10 cellular contexts compared by ENCODE assay signal in the genomic region with DNA sequence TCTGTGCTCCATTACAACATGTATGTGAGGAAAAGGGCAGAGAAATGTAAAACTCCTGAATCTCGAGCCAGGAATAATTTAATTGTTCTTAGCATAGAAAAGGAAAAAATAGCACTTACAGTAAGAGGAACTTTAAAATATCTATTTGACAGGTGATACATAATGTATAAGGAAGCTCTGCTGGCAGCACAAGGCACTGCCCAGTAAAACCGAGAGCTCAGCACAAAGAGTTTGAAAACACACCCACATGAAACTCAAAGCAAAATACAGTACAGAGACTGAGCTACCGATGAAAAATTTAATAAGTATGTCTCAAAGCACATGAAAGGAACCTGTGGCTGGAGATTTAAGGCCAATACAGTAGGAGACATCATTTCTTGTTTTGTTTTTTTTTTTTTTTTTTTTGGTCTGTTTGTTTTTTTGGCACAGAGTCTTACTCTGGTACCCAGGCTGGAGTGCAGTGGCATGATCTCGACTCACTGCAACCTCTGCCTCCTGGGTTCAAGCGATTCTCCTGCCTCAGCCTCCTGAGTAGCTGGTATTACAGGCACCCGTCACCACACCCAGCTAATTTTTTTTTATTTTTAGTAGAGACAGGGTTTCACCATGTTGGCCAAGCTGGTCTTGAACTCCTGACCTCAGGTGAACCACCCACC. TPM values are rescaled to one million over a fixed set of nuclear protein-coding genes. Genes with fewer than 3 reads are reported as not detected.
DNase-seq lines count a peak whose midpoint lies in the region; ATAC-seq and TF ChIP-seq lines count a peak whose summit lies in the region.
"Had no signal": no experiment of that assay in that cellular context is flagged by ENCODE, and none has a peak within 500 bp of the region (broad histone marks: within the 10 kb centered on the region; RNA-seq: fewer than 3 reads in every experiment).

No MANE protein-coding gene starts in this region.

- H3K4me3 ChIP-seq in HEK293 (ENCODE audit: low read depth, low read length) (no peak overlapping the region), left lung (no peak overlapping the region)
- H3K4me3 ChIP-seq: lung, upper lobe of left lung had no signal

- no peaks in the 10 kb centered on the region for H3K27me3 Mint-ChIP-seq in activated CD8-positive, alpha-beta T cell treated with anti-CD3 and anti-CD28 coated beads for 36 hours
- no peaks in the 10 kb centered on the region for H3K27me3 Mint-ChIP-seq in activated CD8-positive, alpha-beta T cell treated with anti-CD3 and anti-CD28 coated beads, Interleukin-2, amount 10 ng/mL, durations not matched to agents 7 days and 5 days (ENCODE audit: low read depth)
- no peaks in the 10 kb centered on the region for H3K27me3 Mint-ChIP-seq in activated B cell treated with CpG ODN at 0.5 μM for 24 hours

- POLR2A ChIA-PET in activated CD8-positive, alpha-beta T cell treated with anti-CD3 and anti-CD28 coated beads for 36 hours (lab: Charles Lee) = interaction anchor here (0.6 to 1.8 kb wide), 6 partner anchors 10 to 82 kb away, joined by 3 to 5 read pairs (median 3); no protein-coding TSS in a partner anchor
- POLR2A ChIA-PET in activated CD8-positive, alpha-beta T cell treated with anti-CD3 and anti-CD28 coated beads, Interleukin-2, amount 10 ng/mL, durations not matched to agents 7 days and 5 days (lab: Charles Lee) = interaction anchor here (0.7 to 1.6 kb wide), 3 partner anchors 10 to 124 kb away, joined by 3 to 6 read pairs (median 3); a partner anchor contains a TSS
- POLR2A ChIA-PET in HEK293 (lab: Yijun Ruan, JAX) (interaction anchor here (0.7 to 1.1 kb wide), 3 partner anchors 13 to 58 kb away, joined by 3 to 11 read pairs (median 8); no protein-coding TSS in a partner anchor), activated B cell treated with CpG ODN at 0.5 μM for 24 hours (lab: Charles Lee) (interaction anchor here (0.5 to 1.9 kb wide), 13 partner anchors 9 to 371 kb away, joined by 3 to 18 read pairs (median 6); a partner anchor contains a TSS)

- no peaks in the 10 kb centered on the region for H3K9me3 ChIP-seq in HEK293 (ENCODE audit: control insufficient read depth, insufficient read depth, low read depth, low read length)
- no peaks in the 10 kb centered on the region for H3K9me3 ChIP-seq in left lung
- H3K9me3 ChIP-seq: upper lobe of left lung had no signal

- no peak for TF ChIP-seq CTCF in activated CD8-positive, alpha-beta T cell treated with anti-CD3 and anti-CD28 coated beads for 36 hours (IDR thresholded peaks at IDR 0.05)
- TF ChIP-seq CTCF in HEK293 (tag by site-specific recombination; IDR thresholded peaks at IDR 0.05) (no peak), activated B cell treated with CpG ODN at 0.5 μM for 24 hours (IDR thresholded peaks at IDR 0.05) (no peak), left lung (IDR thresholded peaks at IDR 0.05) (no peak)

- H3K4me1 ChIP-seq in HEK293 (ENCODE audit: control insufficient read depth, insufficient read depth, low read length) (peaks cover 12% of the 10 kb centered on the region), left lung (peaks cover 14 to 36% of the 10 kb centered on the region in 2 donors)

- no peak overlapping the region for H3K4me3 Mint-ChIP-seq in activated CD8-positive, alpha-beta T cell treated with anti-CD3 and anti-CD28 coated beads for 36 hours
- H3K4me3 Mint-ChIP-seq in activated CD8-positive, alpha-beta T cell treated with anti-CD3 and anti-CD28 coated beads, Interleukin-2, amount 10 ng/mL, durations not matched to agents 7 days and 5 days = no peak overlapping the region
- H3K4me3 Mint-ChIP-seq in activated B cell treated with CpG ODN at 0.5 μM for 24 hours = peak overlapping the region; percentile 54
- H3K4me3 Mint-ChIP-seq in stimulated activated effector memory CD8-positive, alpha-beta T cell treated with anti-CD3 and anti-CD28 coated beads, Interleukin-12 subunit alpha, Interleukin-12 subunit beta, amount 100 ng/mL, for 72 hours = no peak overlapping the region

- CTCF ChIA-PET in activated CD8-positive, alpha-beta T cell treated with anti-CD3 and anti-CD28 coated beads for 36 hours (lab: Charles Lee) = interaction anchor here (0.9 to 9.9 kb wide), 5 partner anchors 9 to 98 kb away, joined by 3 to 209 read pairs (median 4); a partner anchor contains a TSS
- CTCF ChIA-PET in activated CD8-positive, alpha-beta T cell treated with anti-CD3 and anti-CD28 coated beads, Interleukin-2, amount 10 ng/mL, durations not matched to agents 7 days and 5 days (lab: Charles Lee) = interaction anchor here (0.9 to 7.3 kb wide), 4 partner anchors 20 to 97 kb away, joined by 4 to 253 read pairs (median 6); a partner anchor contains a TSS
- CTCF ChIA-PET in HEK293 (lab: Yijun Ruan, JAX) = interaction anchor here (0.6 to 8.8 kb wide), 4 partner anchors 54 to 132 kb away, joined by 3 to 156 read pairs (median 4); no protein-coding TSS in a partner anchor
- CTCF ChIA-PET in activated B cell treated with CpG ODN at 0.5 μM for 24 hours (lab: Charles Lee) = interaction anchor here (1.4 to 9.8 kb wide), 4 partner anchors 9 to 98 kb away, joined by 5 to 272 read pairs (median 7); a partner anchor contains a TSS

- no peaks in the 10 kb centered on the region; a peak in 1 of 3 replicates for H3K36me3 ChIP-seq in HEK293 (ENCODE audit: control insufficient read depth in 2 of 2, insufficient read depth in 1 of 2, low read length in 2 of 2)
- H3K36me3 ChIP-seq in left lung = peaks cover 0 to 6% of the 10 kb centered on the region in 2 donors
- H3K36me3 ChIP-seq: upper lobe of left lung had no signal

- H3K4me1 Mint-ChIP-seq in activated CD8-positive, alpha-beta T cell treated with anti-CD3 and anti-CD28 coated beads for 36 hours (ENCODE audit: low read depth) = peaks cover 30% of the 10 kb centered on the region
- peaks cover 28% of the 10 kb centered on the region for H3K4me1 Mint-ChIP-seq in activated CD8-positive, alpha-beta T cell treated with anti-CD3 and anti-CD28 coated beads, Interleukin-2, amount 10 ng/mL, durations not matched to agents 7 days and 5 days (ENCODE audit: low read depth)
- peaks cover 61% of the 10 kb centered on the region for H3K4me1 Mint-ChIP-seq in activated B cell treated with CpG ODN at 0.5 μM for 24 hours
- H3K4me1 Mint-ChIP-seq in stimulated activated effector memory CD8-positive, alpha-beta T cell treated with anti-CD3 and anti-CD28 coated beads, Interleukin-12 subunit alpha, Interleukin-12 subunit beta, amount 100 ng/mL, for 72 hours = peaks cover 46% of the 10 kb centered on the region

- peaks cover 14% of the 10 kb centered on the region for H3K36me3 Mint-ChIP-seq in activated CD8-positive, alpha-beta T cell treated with anti-CD3 and anti-CD28 coated beads for 36 hours (ENCODE audit: low read depth)
- peaks cover 14% of the 10 kb centered on the region for H3K36me3 Mint-ChIP-seq in activated CD8-positive, alpha-beta T cell treated with anti-CD3 and anti-CD28 coated beads, Interleukin-2, amount 10 ng/mL, durations not matched to agents 7 days and 5 days (ENCODE audit: low read depth)
- H3K36me3 Mint-ChIP-seq in activated B cell treated with CpG ODN at 0.5 μM for 24 hours (ENCODE audit: low read depth) = peaks cover 4% of the 10 kb centered on the region
- peaks cover 38% of the 10 kb centered on the region for H3K36me3 Mint-ChIP-seq in stimulated activated effector memory CD8-positive, alpha-beta T cell treated with anti-CD3 and anti-CD28 coated beads, Interleukin-12 subunit alpha, Interleukin-12 subunit beta, amount 100 ng/mL, for 72 hours

- H3K27me3 ChIP-seq in left lung = no peaks in the 10 kb centered on the region
- H3K27me3 ChIP-seq: upper lobe of left lung had no signal

- DNase-seq in activated CD8-positive, alpha-beta T cell treated with anti-CD3 and anti-CD28 coated beads for 36 hours = peak; percentile 16
- no peak for DNase-seq in activated CD8-positive, alpha-beta T cell treated with anti-CD3 and anti-CD28 coated beads, Interleukin-2, amount 10 ng/mL, durations not matched to agents 7 days and 5 days
- DNase-seq in activated B cell treated with CpG ODN at 0.5 μM for 24 hours (no peak), left lung (no peak), SHP77 (lab: John Stamatoyannopoulos, UW) (no peak), HPDE6-E6E7 (ENCODE audit: extremely low spot score) (no peak)
- DNase-seq in stimulated activated effector memory CD8-positive, alpha-beta T cell treated with anti-CD3 and anti-CD28 coated beads, Interleukin-12 subunit alpha, Interleukin-12 subunit beta, amount 100 ng/mL, for 72 hours (ENCODE audit: low spot score in 2 of 2) = no peak
- DNase-seq: upper lobe of left lung had no signal

- H3K9me3 Mint-ChIP-seq in activated CD8-positive, alpha-beta T cell treated with anti-CD3 and anti-CD28 coated beads for 36 hours = no peaks in the 10 kb centered on the region
- H3K9me3 Mint-ChIP-seq in activated CD8-positive, alpha-beta T cell treated with anti-CD3 and anti-CD28 coated beads, Interleukin-2, amount 10 ng/mL, durations not matched to agents 7 days and 5 days (ENCODE audit: insufficient read depth) = no peaks in the 10 kb centered on the region
- no peaks in the 10 kb centered on the region for H3K9me3 Mint-ChIP-seq in activated B cell treated with CpG ODN at 0.5 μM for 24 hours
- H3K9me3 Mint-ChIP-seq in stimulated activated effector memory CD8-positive, alpha-beta T cell treated with anti-CD3 and anti-CD28 coated beads, Interleukin-12 subunit alpha, Interleukin-12 subunit beta, amount 100 ng/mL, for 72 hours = no peaks in the 10 kb centered on the region

- H3K27ac ChIP-seq in HEK293 (ENCODE audit: extremely low read depth, low read depth, low read length) (no peak overlapping the region), left lung (no peak overlapping the region)
- H3K27ac ChIP-seq: upper lobe of left lung had no signal

- intact Hi-C loops in activated CD8-positive, alpha-beta T cell treated with anti-CD3 and anti-CD28 coated beads for 36 hours (cut with micrococcal nuclease) = no loop called here
- intact Hi-C loops in activated B cell treated with CpG ODN at 0.5 μM for 24 hours (cut with micrococcal nuclease) = loop anchor here (10.0 kb wide), 1 partner anchor 492 kb away; a partner anchor contains a TSS
- intact Hi-C loops in left lung (cut with DNase I) = no loop called here

- peak overlapping the region; percentile 20 for H3K27ac Mint-ChIP-seq in activated CD8-positive, alpha-beta T cell treated with anti-CD3 and anti-CD28 coated beads for 36 hours
- H3K27ac Mint-ChIP-seq in activated CD8-positive, alpha-beta T cell treated with anti-CD3 and anti-CD28 coated beads, Interleukin-2, amount 10 ng/mL, durations not matched to agents 7 days and 5 days = no peak overlapping the region
- H3K27ac Mint-ChIP-seq in activated B cell treated with CpG ODN at 0.5 μM for 24 hours = peak overlapping the region; percentile 78
- peak overlapping the region; percentile 24 for H3K27ac Mint-ChIP-seq in stimulated activated effector memory CD8-positive, alpha-beta T cell treated with anti-CD3 and anti-CD28 coated beads, Interleukin-12 subunit alpha, Interleukin-12 subunit beta, amount 100 ng/mL, for 72 hours

- ATAC-seq in activated CD8-positive, alpha-beta T cell treated with anti-CD3 and anti-CD28 coated beads for 36 hours = peak; percentile 40
- no peak for ATAC-seq in activated CD8-positive, alpha-beta T cell treated with anti-CD3 and anti-CD28 coated beads, Interleukin-2, amount 10 ng/mL, durations not matched to agents 7 days and 5 days
- ATAC-seq in activated B cell treated with CpG ODN at 0.5 μM for 24 hours (ENCODE audit: low read depth) (peak; percentile 43), left lung (no peak)
- ATAC-seq in stimulated activated effector memory CD8-positive, alpha-beta T cell treated with anti-CD3 and anti-CD28 coated beads, Interleukin-12 subunit alpha, Interleukin-12 subunit beta, amount 100 ng/mL, for 72 hours = peak; percentile 77

RNA-seq across cellular contexts. Expression of a gene that starts 19.2 kb away (rescaled TPM):
- 10 to 100 TPM; 29.4 to 32.4 TPM for total RNA-seq in activated CD8-positive, alpha-beta T cell treated with anti-CD3 and anti-CD28 coated beads for 36 hours
- 10 to 100 TPM; 61.4 to 63.2 TPM for total RNA-seq in activated CD8-positive, alpha-beta T cell treated with anti-CD3 and anti-CD28 coated beads, Interleukin-2, amount 10 ng/mL, durations not matched to agents 7 days and 5 days
- total RNA-seq in activated B cell treated with CpG ODN at 0.5 μM for 24 hours = 58.6 and 63.2 TPM in 2 replicates
- total RNA-seq in left lung = 100 to 1,000 TPM in 1 of 2 donors, 10 to 100 TPM in 1; 85.1 to 104 TPM

Comparison
In these comparisons a context has a peak if more than half of its experiments do, and no peak if none do; other contexts are left out.
1. ATAC-seq: peak in activated CD8-positive, alpha-beta T cell treated with anti-CD3 and anti-CD28 coated beads for 36 hours (single experiment), activated B cell treated with CpG ODN at 0.5 μM for 24 hours (single experiment) and stimulated activated effector memory CD8-positive, alpha-beta T cell treated with anti-CD3 and anti-CD28 coated beads, Interleukin-12 subunit alpha, Interleukin-12 subunit beta, amount 100 ng/mL, for 72 hours (single experiment); none in activated CD8-positive, alpha-beta T cell treated with anti-CD3 and anti-CD28 coated beads, Interleukin-2, amount 10 ng/mL, durations not matched to agents 7 days and 5 days (single experiment) and left lung (single experiment).